ENCODE assay signal across 9 cellular contexts in genomic region chr7:102444961-102445673, GRCh38. TPM values are rescaled to one million over a fixed set of nuclear protein-coding genes. Genes with fewer than 3 reads are reported as not detected.
DNase-seq lines count a peak whose midpoint lies in the region; ATAC-seq, FAIRE-seq and TF ChIP-seq lines count a peak whose summit lies in the region.
"Had no signal": no experiment of that assay in that cellular context is flagged by ENCODE, and none has a peak within 500 bp of the region (broad histone marks: within the 10 kb centered on the region; RNA-seq: fewer than 3 reads in every experiment).

No MANE protein-coding gene starts in this region.

- CTCF ChIA-PET in activated CD4-positive, alpha-beta T cell treated with anti-CD3 and anti-CD28 coated beads, Interleukin-2, amount 10 ng/mL, durations not matched to agents 7 days and 5 days (lab: Charles Lee): interaction anchor here (0.7 to 1.5 kb wide), 2 partner anchors 13 to 29 kb away, joined by 4 read pairs; no protein-coding TSS in a partner anchor

- no peaks in the 10 kb centered on the region for H3K27me3 ChIP-seq in Karpas-422 (ENCODE audit: low read length)
- H3K27me3 ChIP-seq: heart right ventricle had no signal

- no peaks in the 10 kb centered on the region for H3K79me2 ChIP-seq in Karpas-422 (ENCODE audit: low read length)

- H3K27ac ChIP-seq in Karpas-422 (ENCODE audit: low read length): no peak overlapping the region
- H3K27ac ChIP-seq: heart right ventricle had no signal

- H3K4me1 ChIP-seq in Karpas-422 (ENCODE audit: low read length): peaks cover 12% of the 10 kb centered on the region

- no peak for DNase-seq in activated CD4-positive, alpha-beta T cell treated with anti-CD3 and anti-CD28 coated beads, Interleukin-2, amount 10 ng/mL, durations not matched to agents 7 days and 5 days
- no peak for DNase-seq in activated CD4-positive, alpha-beta T cell treated with anti-CD3 and anti-CD28 coated beads, Interleukin-2, amount 50 U/mL, for 1 hour
- no peak for DNase-seq in stimulated activated effector memory CD8-positive, alpha-beta T cell treated with anti-CD3 and anti-CD28 coated beads, Interleukin-12 subunit alpha, Interleukin-12 subunit beta, amount 100 ng/mL, for 72 hours (ENCODE audit: low spot score in 2 of 2)
- DNase-seq in Karpas-422 (no peak), H54 (ENCODE audit: insufficient read length, low spot score) (no peak)
- no peak for DNase-seq in activated naive CD4-positive, alpha-beta T cell treated with Interleukin-2 at 50 U/mL for 16 hours
- DNase-seq: heart right ventricle had no signal

- H3K27ac Mint-ChIP-seq in activated CD4-positive, alpha-beta T cell treated with anti-CD3 and anti-CD28 coated beads, Interleukin-2, amount 10 ng/mL, durations not matched to agents 7 days and 5 days: peak overlapping the region; percentile 69
- peak overlapping the region; percentile 67 for H3K27ac Mint-ChIP-seq in stimulated activated effector memory CD8-positive, alpha-beta T cell treated with anti-CD3 and anti-CD28 coated beads, Interleukin-12 subunit alpha, Interleukin-12 subunit beta, amount 100 ng/mL, for 72 hours

- POLR2A ChIA-PET in activated CD4-positive, alpha-beta T cell treated with anti-CD3 and anti-CD28 coated beads, Interleukin-2, amount 10 ng/mL, durations not matched to agents 7 days and 5 days (lab: Charles Lee): no interaction called here

- no peak overlapping the region for H3K4me3 Mint-ChIP-seq in activated CD4-positive, alpha-beta T cell treated with anti-CD3 and anti-CD28 coated beads, Interleukin-2, amount 10 ng/mL, durations not matched to agents 7 days and 5 days
- H3K4me3 Mint-ChIP-seq in stimulated activated effector memory CD8-positive, alpha-beta T cell treated with anti-CD3 and anti-CD28 coated beads, Interleukin-12 subunit alpha, Interleukin-12 subunit beta, amount 100 ng/mL, for 72 hours: no peak overlapping the region

- no peak overlapping the region for H3K4me2 ChIP-seq in Karpas-422 (ENCODE audit: low read depth, low read length, poor library complexity, severe bottlenecking)

- no peak overlapping the region for H2AFZ ChIP-seq in Karpas-422 (ENCODE audit: low read length)

- H3K36me3 Mint-ChIP-seq in activated CD4-positive, alpha-beta T cell treated with anti-CD3 and anti-CD28 coated beads, Interleukin-2, amount 10 ng/mL, durations not matched to agents 7 days and 5 days (ENCODE audit: low read depth): peaks cover 29% of the 10 kb centered on the region
- H3K36me3 Mint-ChIP-seq in stimulated activated effector memory CD8-positive, alpha-beta T cell treated with anti-CD3 and anti-CD28 coated beads, Interleukin-12 subunit alpha, Interleukin-12 subunit beta, amount 100 ng/mL, for 72 hours: peaks cover 74% of the 10 kb centered on the region

- no peaks in the 10 kb centered on the region for H3K27me3 Mint-ChIP-seq in activated CD4-positive, alpha-beta T cell treated with anti-CD3 and anti-CD28 coated beads, Interleukin-2, amount 10 ng/mL, durations not matched to agents 7 days and 5 days

- no peaks in the 10 kb centered on the region for H4K20me1 ChIP-seq in Karpas-422 (ENCODE audit: insufficient read depth, low read depth, low read length)

- H3K9me3 ChIP-seq in Karpas-422 (ENCODE audit: low read length): no peaks in the 10 kb centered on the region
- H3K9me3 ChIP-seq: heart right ventricle had no signal

- H3K9me3 Mint-ChIP-seq in activated CD4-positive, alpha-beta T cell treated with anti-CD3 and anti-CD28 coated beads, Interleukin-2, amount 10 ng/mL, durations not matched to agents 7 days and 5 days: no peaks in the 10 kb centered on the region
- H3K9me3 Mint-ChIP-seq in stimulated activated effector memory CD8-positive, alpha-beta T cell treated with anti-CD3 and anti-CD28 coated beads, Interleukin-12 subunit alpha, Interleukin-12 subunit beta, amount 100 ng/mL, for 72 hours: no peaks in the 10 kb centered on the region

- no peaks in the 10 kb centered on the region for H3K9me2 ChIP-seq in Karpas-422 (replicated peaks; ENCODE audit: insufficient read depth, low read length)

- no peak overlapping the region for H3K4me3 ChIP-seq in Karpas-422 (ENCODE audit: low read length)
- H3K4me3 ChIP-seq: heart right ventricle had no signal

- peak; percentile 44 for ATAC-seq in GM21786 (IDR thresholded peaks at IDR 0.05; ENCODE audit: unreplicated experiment)
- peak; percentile 46 for ATAC-seq in HG03571 (IDR thresholded peaks at IDR 0.05; ENCODE audit: unreplicated experiment)
- no peak for ATAC-seq in stimulated activated effector memory CD8-positive, alpha-beta T cell treated with anti-CD3 and anti-CD28 coated beads, Interleukin-12 subunit alpha, Interleukin-12 subunit beta, amount 100 ng/mL, for 72 hours
- ATAC-seq: heart right ventricle had no signal

- no peak overlapping the region for H3K9ac ChIP-seq in Karpas-422 (ENCODE audit: low read length)

- no peak for FAIRE-seq in H54 (lab: Jason Lieb, UNC)

- TF ChIP-seq POLR2A in H54 (IDR thresholded peaks at IDR 0.05; ENCODE audit: low read depth, low read length): no peak

- H3K36me3 ChIP-seq in Karpas-422 (ENCODE audit: insufficient read depth, low read length): no peaks in the 10 kb centered on the region

- H3K4me1 Mint-ChIP-seq in activated CD4-positive, alpha-beta T cell treated with anti-CD3 and anti-CD28 coated beads, Interleukin-2, amount 10 ng/mL, durations not matched to agents 7 days and 5 days: peaks cover 8% of the 10 kb centered on the region
- no peaks in the 10 kb centered on the region for H3K4me1 Mint-ChIP-seq in stimulated activated effector memory CD8-positive, alpha-beta T cell treated with anti-CD3 and anti-CD28 coated beads, Interleukin-12 subunit alpha, Interleukin-12 subunit beta, amount 100 ng/mL, for 72 hours

RNA-seq across cellular contexts. Expression of gene ORAI2, which starts 11.7 kb away (rescaled TPM):
- 10 to 100 TPM; 61.2 to 63.7 TPM for total RNA-seq in activated CD4-positive, alpha-beta T cell treated with anti-CD3 and anti-CD28 coated beads, Interleukin-2, amount 10 ng/mL, durations not matched to agents 7 days and 5 days
- total RNA-seq in Karpas-422 (2014; rRNA removed; shearing (Covaris generic); ENCODE audit: low replicate concordance): 2.8 and 7.8 TPM in 2 replicates

RNA-seq across cellular contexts. Expression of gene ALKBH4, which starts 19.5 kb away (rescaled TPM):
- 10 to 100 TPM; 10.5 to 12.9 TPM for total RNA-seq in activated CD4-positive, alpha-beta T cell treated with anti-CD3 and anti-CD28 coated beads, Interleukin-2, amount 10 ng/mL, durations not matched to agents 7 days and 5 days
- 3.7 and 11.9 TPM in 2 replicates for total RNA-seq in Karpas-422 (2014; rRNA removed; shearing (Covaris generic); ENCODE audit: low replicate concordance)

RNA-seq across cellular contexts. Expression of gene LRWD1, which starts 19.7 kb away (rescaled TPM):
- total RNA-seq in activated CD4-positive, alpha-beta T cell treated with anti-CD3 and anti-CD28 coated beads, Interleukin-2, amount 10 ng/mL, durations not matched to agents 7 days and 5 days: 10 to 100 TPM; 18.2 to 20.5 TPM
- total RNA-seq in Karpas-422 (2014; rRNA removed; shearing (Covaris generic); ENCODE audit: low replicate concordance): 15.2 and 24.9 TPM in 2 replicates

RNA-seq across cellular contexts. Expression of gene POLR2J, which starts 33.6 kb away (rescaled TPM):
- 10 to 100 TPM; 44.3 to 56.4 TPM for total RNA-seq in activated CD4-positive, alpha-beta T cell treated with anti-CD3 and anti-CD28 coated beads, Interleukin-2, amount 10 ng/mL, durations not matched to agents 7 days and 5 days
- total RNA-seq in Karpas-422 (2014; rRNA removed; shearing (Covaris generic); ENCODE audit: low replicate concordance): 53.1 and 60.7 TPM in 2 replicates

RNA-seq across cellular contexts. Expression of gene PRKRIP1, which starts 49.0 kb away (rescaled TPM):
- 10 to 100 TPM; 26.2 to 31.9 TPM for total RNA-seq in activated CD4-positive, alpha-beta T cell treated with anti-CD3 and anti-CD28 coated beads, Interleukin-2, amount 10 ng/mL, durations not matched to agents 7 days and 5 days
- 42.7 and 75.4 TPM in 2 replicates for total RNA-seq in Karpas-422 (2014; rRNA removed; shearing (Covaris generic); ENCODE audit: low replicate concordance)
